ENCODE assay signal across 23 cellular contexts in the genomic region with DNA sequence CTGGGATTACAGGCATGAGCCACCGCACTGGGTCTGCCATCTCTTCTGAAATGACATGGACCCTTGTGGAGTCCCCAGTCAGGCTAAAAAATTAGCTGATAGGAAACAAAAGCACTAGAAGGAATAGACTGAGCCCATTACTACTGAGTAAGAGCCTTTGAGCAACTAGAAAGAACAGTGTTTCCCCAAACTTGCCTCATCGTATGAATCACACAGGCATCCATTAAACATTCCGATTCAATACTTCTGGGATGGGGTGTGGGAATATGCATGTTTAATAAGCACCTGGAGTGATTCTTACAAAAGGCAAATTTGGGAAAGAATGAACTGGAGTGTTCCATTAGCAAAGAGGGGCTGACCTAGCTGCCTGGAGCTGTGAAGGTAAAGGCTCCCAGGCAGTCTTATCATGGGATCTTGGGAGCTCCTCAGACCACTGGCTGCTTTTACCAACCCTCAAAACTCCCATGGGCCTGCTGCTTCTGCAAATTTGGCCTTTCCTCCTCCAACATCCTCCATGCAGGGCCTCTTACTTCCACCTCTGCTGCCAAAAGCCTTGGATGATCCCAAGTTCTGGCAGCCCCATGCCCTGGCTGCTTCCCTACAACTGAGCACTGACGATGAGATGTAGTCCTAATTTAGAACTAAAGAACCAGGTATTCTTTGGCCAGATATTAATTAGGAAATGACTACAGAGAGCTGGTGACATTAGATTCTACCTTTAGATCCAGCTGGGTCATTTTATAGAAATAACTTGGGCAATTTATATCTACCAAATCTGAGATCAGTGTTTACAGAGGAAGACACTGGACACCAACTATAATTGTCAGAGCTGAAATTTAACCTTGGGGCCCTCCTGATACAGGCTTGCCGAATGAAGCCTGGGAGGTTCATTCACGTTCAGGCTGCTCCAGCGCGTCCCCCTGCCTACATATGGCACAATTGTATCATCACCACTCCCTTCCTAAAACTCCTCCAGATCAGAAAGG. TPM values are rescaled to one million over a fixed set of nuclear protein-coding genes. Genes with fewer than 3 reads are reported as not detected.
DNase-seq lines count a peak whose midpoint lies in the region; ATAC-seq, FAIRE-seq and TF ChIP-seq lines count a peak whose summit lies in the region.
"Had no signal": no experiment of that assay in that cellular context is flagged by ENCODE, and none has a peak within 500 bp of the region (broad histone marks: within the 10 kb centered on the region; RNA-seq: fewer than 3 reads in every experiment).

No MANE protein-coding gene starts in this region.

- intact Hi-C loops in CD4-positive, alpha-beta T cell (cut with DNase I, micrococcal nuclease) = no loop called here

- FAIRE-seq in small intestine (lab: Jason Lieb, UNC) = no peak

- H3K4me2 ChIP-seq in mesenchymal stem cell (ENCODE audit: low read length, poor library complexity, severe bottlenecking) = no peak overlapping the region
- H3K4me2 ChIP-seq: BLaER1 treated with 17β-estradiol and CSF1 and Interleukin-3, amounts not matched to agents 10 nM and 100 nM; hepatocyte had no signal

- no peaks in the 10 kb centered on the region for H3K9me3 ChIP-seq in RWPE2 (ENCODE audit: severe bottlenecking)
- no peaks in the 10 kb centered on the region for H3K9me3 ChIP-seq in mesenchymal stem cell (ENCODE audit: control insufficient read depth, low read length)
- no peaks in the 10 kb centered on the region for H3K9me3 ChIP-seq in CD4-positive, alpha-beta T cell (ENCODE audit: control insufficient read depth, low read length)
- no peaks in the 10 kb centered on the region for H3K9me3 ChIP-seq in small intestine (ENCODE audit: control insufficient read depth, low read depth)
- H3K9me3 ChIP-seq: BLaER1 treated with 17β-estradiol and CSF1 and Interleukin-3, amounts not matched to agents 10 nM and 100 nM; HAP-1; Peyer's patch; upper lobe of right lung had no signal

- DNase-seq in EL (peak; percentile 6), RWPE2 (ENCODE audit: low spot score) (no peak), fibroblast of mammary gland (ENCODE audit: low read depth) (peak; percentile 35), mesenchymal stem cell (no peak), HT-29 (ENCODE audit: low spot score) (no peak), small intestine (no peak)
- DNase-seq in CD4-positive, alpha-beta T cell = no peak
- no peak for DNase-seq in activated CD8-positive, alpha-beta memory T cell treated with anti-CD3 and anti-CD28 coated beads for 24 hours
- DNase-seq: activated CD8-positive, alpha-beta memory T cell treated with anti-CD3 and anti-CD28 coated beads, Interleukin-2, amount 50 U/mL, for 4 hours; brain microvascular endothelial cell; cortex of kidney; endodermal cell; islet precursor cell; KBM-7; NCI-H146; NCI-H510A treated with DMSO at 0.1 percent for 48 hours; Peyer's patch; retina; upper lobe of right lung had no signal

- no peak overlapping the region for H3K18ac ChIP-seq in mesenchymal stem cell (ENCODE audit: low read depth in 1 of 2, low read length in 2 of 2)

- H3K14ac ChIP-seq in mesenchymal stem cell (ENCODE audit: low read length in 2 of 2) = no peak overlapping the region

- H3K27me3 Mint-ChIP-seq in CD4-positive, alpha-beta T cell = no peaks in the 10 kb centered on the region

- H2BK120ac ChIP-seq in mesenchymal stem cell (ENCODE audit: low read depth, low read length) = no peak overlapping the region

- no peaks in the 10 kb centered on the region for H3K79me1 ChIP-seq in mesenchymal stem cell (replicated peaks; ENCODE audit: low read length, poor library complexity, severe bottlenecking)

- no peaks in the 10 kb centered on the region for H3K4me1 Mint-ChIP-seq in CD4-positive, alpha-beta T cell (ENCODE audit: low read depth)
- H3K4me1 Mint-ChIP-seq: endodermal cell had no signal

- no peak overlapping the region for H3K27ac Mint-ChIP-seq in CD4-positive, alpha-beta T cell
- H3K27ac Mint-ChIP-seq: endodermal cell; T-helper 1 cell treated with Interleukin-12 subunit alpha and Interleukin-12 subunit beta and Interleukin-4 antibody, amounts not matched to agents 30 μg/mL and 1 μg/mL, for 36 hours had no signal

- H3K27me3 ChIP-seq in RWPE2 (ENCODE audit: insufficient read depth, poor library complexity, severe bottlenecking) (no peaks in the 10 kb centered on the region), mesenchymal stem cell (ENCODE audit: control insufficient read depth in 1 of 2, insufficient read depth in 1 of 2, low read length in 2 of 2) (peaks cover 0 to 10% of the 10 kb centered on the region in 2 experiments), small intestine (ENCODE audit: control insufficient read depth in 2 of 2, insufficient read depth in 2 of 2, low read length in 2 of 2) (no peaks in the 10 kb centered on the region)
- H3K27me3 ChIP-seq in CD4-positive, alpha-beta T cell (ENCODE audit: control insufficient read depth, insufficient read depth, low read length) = no peaks in the 10 kb centered on the region
- H3K27me3 ChIP-seq: BLaER1 treated with 17β-estradiol and CSF1 and Interleukin-3, amounts not matched to agents 10 nM and 100 nM; brain microvascular endothelial cell; hepatocyte; Peyer's patch; upper lobe of right lung had no signal

- no peak overlapping the region for H2BK12ac ChIP-seq in mesenchymal stem cell (ENCODE audit: low read length in 2 of 2)

- TF ChIP-seq CTCF in RWPE2 (IDR thresholded peaks at IDR 0.05; ENCODE audit: poor library complexity, severe bottlenecking) (no peak), fibroblast of mammary gland (conservative IDR thresholded peaks at IDR 0.05; ENCODE audit: control insufficient read depth, insufficient read depth, low read depth, low read length) (no peak)
- TF ChIP-seq CTCF in CD4-positive, alpha-beta T cell (IDR thresholded peaks at IDR 0.05) = no peak

- H2AFZ ChIP-seq in mesenchymal stem cell (ENCODE audit: low read depth, low read length) = no peak overlapping the region
- H2AFZ ChIP-seq: hepatocyte had no signal

- no peaks in the 10 kb centered on the region for H3K36me3 ChIP-seq in RWPE2 (ENCODE audit: low read depth)
- H3K36me3 ChIP-seq in mesenchymal stem cell (ENCODE audit: control insufficient read depth in 1 of 2, insufficient read depth in 2 of 2, low read depth in 1 of 2, low read length in 2 of 2) = no peaks in the 10 kb centered on the region
- no peaks in the 10 kb centered on the region for H3K36me3 ChIP-seq in small intestine (ENCODE audit: control insufficient read depth in 2 of 2, insufficient read depth in 2 of 2, low read length in 2 of 2)
- H3K36me3 ChIP-seq: BLaER1 treated with 17β-estradiol and CSF1 and Interleukin-3, amounts not matched to agents 10 nM and 100 nM; brain microvascular endothelial cell; HAP-1; Peyer's patch; upper lobe of right lung had no signal

- CTCF ChIA-PET in CD4-positive, alpha-beta T cell (lab: Charles Lee) = no interaction called here

- H3K9ac ChIP-seq in mesenchymal stem cell (ENCODE audit: low read length) = peak overlapping the region; percentile 56
- H3K9ac ChIP-seq: BLaER1 treated with 17β-estradiol and CSF1 and Interleukin-3, amounts not matched to agents 10 nM and 100 nM had no signal

- H3K23ac ChIP-seq in mesenchymal stem cell (ENCODE audit: low read length in 2 of 2) = no peak overlapping the region

- no peak overlapping the region for H3K27ac ChIP-seq in RWPE2 (ENCODE audit: poor library complexity, severe bottlenecking)
- H3K27ac ChIP-seq in mesenchymal stem cell (ENCODE audit: low read length, poor library complexity, severe bottlenecking) = no peak overlapping the region
- H3K27ac ChIP-seq in CD4-positive, alpha-beta T cell (ENCODE audit: low read depth, low read length) = no peak overlapping the region
- H3K27ac ChIP-seq in small intestine (ENCODE audit: low read depth in 1 of 2, low read length in 1 of 2) = no peak overlapping the region
- H3K27ac ChIP-seq: BLaER1 treated with 17β-estradiol and CSF1 and Interleukin-3, amounts not matched to agents 10 nM and 100 nM; brain microvascular endothelial cell; hepatocyte; Peyer's patch; upper lobe of right lung had no signal

- H2BK15ac ChIP-seq in mesenchymal stem cell (ENCODE audit: low read depth, poor library complexity, severe bottlenecking) = no peak overlapping the region

- no peak overlapping the region for H4K91ac ChIP-seq in mesenchymal stem cell (ENCODE audit: low read length)

- H3K9me3 Mint-ChIP-seq in CD4-positive, alpha-beta T cell = no peaks in the 10 kb centered on the region
- H3K9me3 Mint-ChIP-seq: endodermal cell; T-helper 1 cell treated with Interleukin-12 subunit alpha and Interleukin-12 subunit beta and Interleukin-4 antibody, amounts not matched to agents 30 μg/mL and 1 μg/mL, for 36 hours had no signal

- no peak overlapping the region for H2AK5ac ChIP-seq in mesenchymal stem cell (ENCODE audit: low read length, severe bottlenecking)

- H4K8ac ChIP-seq in mesenchymal stem cell (ENCODE audit: low read length) = no peak overlapping the region

- H2BK5ac ChIP-seq in mesenchymal stem cell (ENCODE audit: low read depth, low read length, poor library complexity, severe bottlenecking) = no peak overlapping the region

- no peaks in the 10 kb centered on the region for H3K36me3 Mint-ChIP-seq in CD4-positive, alpha-beta T cell (ENCODE audit: low read depth)

- no peak overlapping the region for H3K4me3 ChIP-seq in RWPE2 (ENCODE audit: severe bottlenecking)
- H3K4me3 ChIP-seq in fibroblast of mammary gland (ENCODE audit: control insufficient read depth, low read depth, low read length) = no peak overlapping the region
- peak overlapping the region in 1 of 2 experiments; percentile 23 for H3K4me3 ChIP-seq in mesenchymal stem cell (ENCODE audit: insufficient read depth in 1 of 2, low read depth in 1 of 2, low read length in 2 of 2)
- no peak overlapping the region for H3K4me3 ChIP-seq in small intestine (ENCODE audit: low read depth in 1 of 2, low read length in 2 of 2)
- H3K4me3 ChIP-seq: BLaER1 treated with 17β-estradiol and CSF1 and Interleukin-3, amounts not matched to agents 10 nM and 100 nM; HAP-1; hepatocyte; Peyer's patch; upper lobe of right lung had no signal

- H3K4me1 ChIP-seq in RWPE2 (ENCODE audit: insufficient read depth, poor library complexity, severe bottlenecking) (no peaks in the 10 kb centered on the region), mesenchymal stem cell (ENCODE audit: control insufficient read depth, insufficient read depth, low read depth, low read length) (no peaks in the 10 kb centered on the region), small intestine (ENCODE audit: control insufficient read depth in 2 of 2, insufficient read depth in 1 of 2, low read depth in 1 of 2, low read length in 1 of 2) (no peaks in the 10 kb centered on the region)
- H3K4me1 ChIP-seq: BLaER1 treated with 17β-estradiol and CSF1 and Interleukin-3, amounts not matched to agents 10 nM and 100 nM; Peyer's patch; upper lobe of right lung had no signal

- POLR2A ChIA-PET in CD4-positive, alpha-beta T cell (lab: Charles Lee) = no interaction called here

- H3K4ac ChIP-seq in mesenchymal stem cell (ENCODE audit: low read depth in 1 of 2, low read length in 2 of 2) = no peak overlapping the region

- peak; percentile 76 for ATAC-seq in RWPE2 (ENCODE audit: low read depth)
- ATAC-seq in CD4-positive, alpha-beta T cell (ENCODE audit: poor library complexity) = no peak
- ATAC-seq: upper lobe of right lung had no signal

- WGBS in mesenchymal stem cell = 100% methylated on average over 3 of the region's 8 CpGs
- WGBS in small intestine, 3 donors = 90 to 94% (median 91%) methylated on average over 8 of the region's 8 CpGs

- no peak overlapping the region for H3K4me3 Mint-ChIP-seq in CD4-positive, alpha-beta T cell
- H3K4me3 Mint-ChIP-seq: endodermal cell; T-helper 1 cell treated with Interleukin-12 subunit alpha and Interleukin-12 subunit beta and Interleukin-4 antibody, amounts not matched to agents 30 μg/mL and 1 μg/mL, for 36 hours had no signal

RNA-seq across cellular contexts. Expression of gene HOMER2, which starts 11.1 kb away (rescaled TPM):
- 1.1 TPM for polyA plus RNA-seq in mesenchymal stem cell (2013, experiment 1 of 2)
- 1.3 TPM for polyA plus RNA-seq in mesenchymal stem cell (2013, experiment 2 of 2)
- 1 to 10 TPM in 1 of 2 experiments, under 1 TPM in 1; 0.85 to 1.6 TPM for total RNA-seq in CD4-positive, alpha-beta T cell
- 1.3 and 1.8 TPM in 2 replicates for total RNA-seq in HT-29 (2014; rRNA removed; shearing (Covaris generic))
- 1 to 10 TPM; 2.2 to 5.1 (median 2.7) TPM for polyA plus RNA-seq in small intestine

RNA-seq across cellular contexts. Expression of gene RAMAC, which starts 22.4 kb away (rescaled TPM):
- 39.8 TPM for polyA plus RNA-seq in mesenchymal stem cell (2013, experiment 1 of 2)
- 41.2 TPM for polyA plus RNA-seq in mesenchymal stem cell (2013, experiment 2 of 2)
- 10 to 100 TPM; 25.5 to 26.5 TPM for total RNA-seq in CD4-positive, alpha-beta T cell
- 32.9 and 34.8 TPM in 2 replicates for total RNA-seq in HT-29 (2014; rRNA removed; shearing (Covaris generic))
- polyA plus RNA-seq in small intestine = 10 to 100 TPM; 18.2 to 21.5 (median 18.9) TPM

RNA-seq across cellular contexts. Expression of gene C15orf40, which starts 47.8 kb away (rescaled TPM):
- 15.4 TPM for polyA plus RNA-seq in mesenchymal stem cell (2013, experiment 1 of 2)
- polyA plus RNA-seq in mesenchymal stem cell (2013, experiment 2 of 2) = 13.8 TPM
- total RNA-seq in CD4-positive, alpha-beta T cell = 10 to 100 TPM in 1 of 2 experiments, 1 to 10 TPM in 1; 7.4 to 11.0 TPM
- 17.4 and 26.7 TPM in 2 replicates for total RNA-seq in HT-29 (2014; rRNA removed; shearing (Covaris generic))
- 10 to 100 TPM; 21.8 to 53.5 (median 34.0) TPM for polyA plus RNA-seq in small intestine

Comparison
In these comparisons a context has a peak if more than half of its experiments do, and no peak if none do; other contexts are left out.
1. DNase-seq: peak in EL (single experiment) and fibroblast of mammary gland (single experiment); none in RWPE2 (single experiment), mesenchymal stem cell (single experiment), CD4-positive, alpha-beta T cell (0 of 10), activated CD8-positive, alpha-beta memory T cell treated with anti-CD3 and anti-CD28 coated beads for 24 hours (single experiment), HT-29 (single experiment) and small intestine (single experiment).